19 cellular contexts compared by ENCODE assay signal in the genomic region with DNA sequence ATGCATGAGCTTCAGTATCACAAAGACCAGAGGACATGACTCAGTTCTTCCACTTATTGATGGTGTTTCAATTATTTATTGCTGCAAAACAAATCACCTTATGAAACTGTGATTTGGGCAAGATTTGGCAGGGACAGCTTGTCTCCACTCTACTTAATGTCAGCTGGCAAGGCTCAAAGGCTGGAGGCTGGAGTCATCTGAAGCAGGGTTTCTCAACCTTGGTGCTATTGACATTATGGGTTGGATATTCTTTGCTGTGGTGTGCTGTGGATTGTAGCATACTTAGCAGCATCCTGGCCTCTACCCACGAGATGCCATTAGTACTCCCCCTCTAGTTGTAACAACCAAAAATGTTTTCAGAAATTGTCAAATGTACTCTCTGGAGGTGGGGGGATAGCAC.
DNase-seq lines count a peak whose midpoint lies in the region; ATAC-seq and TF ChIP-seq lines count a peak whose summit lies in the region.
"Had no signal": no experiment of that assay in that cellular context is flagged by ENCODE, and none has a peak within 500 bp of the region (broad histone marks: within the 10 kb centered on the region; RNA-seq: fewer than 3 reads in every experiment).

No MANE protein-coding gene starts in this region.

- ATAC-seq in GM19395 (IDR thresholded peaks at IDR 0.05; ENCODE audit: unreplicated experiment) (peak; percentile 3), sciatic nerve (peak; percentile 24), GM21723 (IDR thresholded peaks at IDR 0.05; ENCODE audit: unreplicated experiment) (no peak), GM19397 (IDR thresholded peaks at IDR 0.05; ENCODE audit: unreplicated experiment) (no peak)
- ATAC-seq: GM23338, HCT116 had no signal

- no peaks in the 10 kb centered on the region for H3K36me3 ChIP-seq in adipocyte (ENCODE audit: control insufficient read depth, insufficient read depth, low read length, severe bottlenecking)
- H3K36me3 ChIP-seq: BE2C; BLaER1 treated with 17β-estradiol and CSF1 and Interleukin-3, amounts not matched to agents 10 nM and 100 nM had no signal

- no peak overlapping the region for H3K27ac Mint-ChIP-seq in nephron progenitor cell
- H3K27ac Mint-ChIP-seq: CD14-positive monocyte; CD4-positive, alpha-beta T cell; CD8-positive, alpha-beta memory T cell; GM23338; H9 had no signal

- DNase-seq in Ammon's horn (ENCODE audit: low spot score) (peak; percentile 14), adipocyte (ENCODE audit: low read depth) (no peak), sciatic nerve (ENCODE audit: low spot score) (no peak), hepatic stellate cell (ENCODE audit: low spot score) (no peak), nephron progenitor cell (no peak)
- DNase-seq: BE2C; CD4-positive, alpha-beta T cell; CD8-positive, alpha-beta memory T cell; DMS 273 treated with DMSO at 0.1 percent for 48 hours; DMS79 treated with DMSO at 0.1 percent for 48 hours; GF-D8; H9 had no signal

- H3K4me1 Mint-ChIP-seq in nephron progenitor cell = peaks cover 5% of the 10 kb centered on the region
- H3K4me1 Mint-ChIP-seq: CD14-positive monocyte; CD8-positive, alpha-beta memory T cell had no signal

- H3K27me3 ChIP-seq in adipocyte (replicated peaks; ENCODE audit: control insufficient read depth, insufficient read depth, low read length) = no peaks in the 10 kb centered on the region
- H3K27me3 ChIP-seq: BE2C; BLaER1 treated with 17β-estradiol and CSF1 and Interleukin-3, amounts not matched to agents 10 nM and 100 nM had no signal

- H3K9ac ChIP-seq in adipocyte (ENCODE audit: low read length) = peak overlapping the region; percentile 44
- H3K9ac ChIP-seq: BLaER1 treated with 17β-estradiol and CSF1 and Interleukin-3, amounts not matched to agents 10 nM and 100 nM had no signal

- H3K36me3 Mint-ChIP-seq in nephron progenitor cell (ENCODE audit: low read depth) = no peaks in the 10 kb centered on the region
- H3K36me3 Mint-ChIP-seq: CD14-positive monocyte; CD8-positive, alpha-beta memory T cell had no signal

- no peak overlapping the region for H3K4me3 ChIP-seq in adipocyte (ENCODE audit: low read length)
- H3K4me3 ChIP-seq: BLaER1 treated with 17β-estradiol and CSF1 and Interleukin-3, amounts not matched to agents 10 nM and 100 nM; GM23338 had no signal

- no peak for TF ChIP-seq CTCF in nephron progenitor cell (IDR thresholded peaks at IDR 0.05)

- H3K4me1 ChIP-seq in adipocyte (ENCODE audit: control insufficient read depth, insufficient read depth, low read length) = peaks cover 39% of the 10 kb centered on the region
- H3K4me1 ChIP-seq: BE2C had no signal

- no peaks in the 10 kb centered on the region for H3K9me3 Mint-ChIP-seq in nephron progenitor cell
- H3K9me3 Mint-ChIP-seq: GM23338, H9 had no signal

- H3K27me3 Mint-ChIP-seq in nephron progenitor cell (ENCODE audit: low read depth, poor library complexity) = no peaks in the 10 kb centered on the region
- H3K27me3 Mint-ChIP-seq: CD4-positive, alpha-beta T cell; CD8-positive, alpha-beta memory T cell had no signal

- H3K4me3 Mint-ChIP-seq in nephron progenitor cell = no peak overlapping the region
- H3K4me3 Mint-ChIP-seq: CD14-positive monocyte; CD4-positive, alpha-beta T cell; CD8-positive, alpha-beta memory T cell; GM23338; H9 had no signal

- no peaks in the 10 kb centered on the region for H3K9me3 ChIP-seq in adipocyte (ENCODE audit: control insufficient read depth, low read length)
- H3K9me3 ChIP-seq: BE2C; BLaER1 treated with 17β-estradiol and CSF1 and Interleukin-3, amounts not matched to agents 10 nM and 100 nM had no signal

- intact Hi-C loops in sciatic nerve (cut with DNase I) = no loop called here

Comparison
In these comparisons a context has a peak if more than half of its experiments do, and no peak if none do; other contexts are left out.
1. ATAC-seq: peak in GM19395 (single experiment) and sciatic nerve (single experiment); none in GM21723 (single experiment) and GM19397 (single experiment).